In genomic region chr5:96128204-96128864, GRCh38 we compare ENCODE assay signal across 28 cellular contexts.
"Had no signal": no experiment of that assay in that cellular context is flagged by ENCODE, and none has a peak within 500 bp of the region (broad histone marks: within the 10 kb centered on the region; RNA-seq: fewer than 3 reads in every experiment).

No MANE protein-coding gene starts in this region.

- H3K27me3 ChIP-seq: ascending aorta, cardiac muscle cell, colonic mucosa, esophagus squamous epithelium, heart right ventricle, right atrium auricular region, transverse colon had no signal

- DNase-seq: activated CD4-positive, alpha-beta memory T cell treated with anti-CD3 and anti-CD28 coated beads for 36 hours; activated CD4-positive, alpha-beta T cell treated with anti-CD3 and anti-CD28 coated beads, Interleukin-2, amount 10 ng/mL, durations not matched to agents 24 days and 14 days; activated CD4-positive, CD25-positive, alpha-beta regulatory T cell treated with anti-CD3 and anti-CD28 coated beads, Interleukin-2, amount 50 U/mL, for 72 hours; activated CD8-positive, alpha-beta memory T cell treated with anti-CD3 and anti-CD28 coated beads, Interleukin-2, amount 50 U/mL, for 4 hours; activated gamma-delta T cell; activated naive CD4-positive, alpha-beta T cell treated with anti-CD3 and anti-CD28 coated beads, Interleukin-2, amount 10 ng/mL, durations not matched to agents 7 days and 5 days; activated naive CD8-positive, alpha-beta T cell treated with anti-CD3 and anti-CD28 coated beads, Interleukin-2, amount 10 ng/mL, durations not matched to agents 7 days and 5 days; activated T-cell treated with anti-CD3 and anti-CD28 coated beads, Interleukin-2, amount 50 U/mL, for 24 hours; cerebellar nuclear complex; colonic mucosa; effector CD8-positive, alpha-beta T cell; esophagus squamous epithelium; foreskin melanocyte; heart right ventricle; left ventricle myocardium inferior; naive B cell; occipital lobe; stimulated activated CD4-positive, alpha-beta T cell treated with anti-CD3 and anti-CD28 coated beads, Interleukin-15, amount 100 ng/mL, for 24 hours; stimulated activated CD4-positive, alpha-beta T cell treated with anti-CD3 and anti-CD28 coated beads, Interleukin-2, amount 100 ng/mL, for 24 hours; stimulated activated naive CD4-positive, alpha-beta T cell; T-helper 2 cell; transverse colon had no signal

- H3K4me3 Mint-ChIP-seq: activated CD4-positive, alpha-beta memory T cell treated with anti-CD3 and anti-CD28 coated beads for 36 hours; activated CD4-positive, alpha-beta T cell treated with anti-CD3 and anti-CD28 coated beads, Interleukin-2, amount 10 ng/mL, durations not matched to agents 24 days and 14 days; activated naive CD4-positive, alpha-beta T cell treated with anti-CD3 and anti-CD28 coated beads, Interleukin-2, amount 10 ng/mL, durations not matched to agents 7 days and 5 days; activated naive CD8-positive, alpha-beta T cell treated with anti-CD3 and anti-CD28 coated beads, Interleukin-2, amount 10 ng/mL, durations not matched to agents 7 days and 5 days; activated T-cell treated with anti-CD3 and anti-CD28 coated beads, Interleukin-2, amount 50 U/mL, for 24 hours; brain; naive B cell; neural crest cell had no signal

- H3K4me1 ChIP-seq: colonic mucosa, parathyroid adenoma had no signal

- H3K4me3 ChIP-seq: ascending aorta, cardiac muscle cell, colonic mucosa, esophagus squamous epithelium, heart right ventricle, left ventricle myocardium inferior, right atrium auricular region, transverse colon had no signal

- H3K9me3 Mint-ChIP-seq: activated CD4-positive, alpha-beta memory T cell treated with anti-CD3 and anti-CD28 coated beads for 36 hours; activated CD4-positive, alpha-beta T cell treated with anti-CD3 and anti-CD28 coated beads, Interleukin-2, amount 10 ng/mL, durations not matched to agents 24 days and 14 days; activated naive CD4-positive, alpha-beta T cell treated with anti-CD3 and anti-CD28 coated beads, Interleukin-2, amount 10 ng/mL, durations not matched to agents 7 days and 5 days; activated naive CD8-positive, alpha-beta T cell treated with anti-CD3 and anti-CD28 coated beads, Interleukin-2, amount 10 ng/mL, durations not matched to agents 7 days and 5 days; activated T-cell treated with anti-CD3 and anti-CD28 coated beads, Interleukin-2, amount 50 U/mL, for 24 hours; brain; naive B cell; neural crest cell had no signal

- ATAC-seq: heart right ventricle had no signal

- H3K27ac ChIP-seq: cardiac muscle cell, colonic mucosa, esophagus squamous epithelium, heart right ventricle, left ventricle myocardium inferior, parathyroid adenoma, right atrium auricular region, transverse colon had no signal

- H3K9me3 ChIP-seq: ascending aorta, colonic mucosa, esophagus squamous epithelium, heart right ventricle, left ventricle myocardium inferior, right atrium auricular region, transverse colon had no signal

- H2AFZ ChIP-seq: parathyroid adenoma had no signal

- H3K36me3 Mint-ChIP-seq: activated CD4-positive, alpha-beta memory T cell treated with anti-CD3 and anti-CD28 coated beads for 36 hours; activated naive CD4-positive, alpha-beta T cell treated with anti-CD3 and anti-CD28 coated beads, Interleukin-2, amount 10 ng/mL, durations not matched to agents 7 days and 5 days; activated naive CD8-positive, alpha-beta T cell treated with anti-CD3 and anti-CD28 coated beads, Interleukin-2, amount 10 ng/mL, durations not matched to agents 7 days and 5 days; brain; naive B cell had no signal

- H3K36me3 ChIP-seq: ascending aorta, cardiac muscle cell, colonic mucosa, esophagus squamous epithelium, heart right ventricle, left ventricle myocardium inferior, right atrium auricular region, transverse colon had no signal

- H3K4me1 Mint-ChIP-seq: activated CD4-positive, alpha-beta T cell treated with anti-CD3 and anti-CD28 coated beads, Interleukin-2, amount 10 ng/mL, durations not matched to agents 24 days and 14 days; activated naive CD4-positive, alpha-beta T cell treated with anti-CD3 and anti-CD28 coated beads, Interleukin-2, amount 10 ng/mL, durations not matched to agents 7 days and 5 days; activated naive CD8-positive, alpha-beta T cell treated with anti-CD3 and anti-CD28 coated beads, Interleukin-2, amount 10 ng/mL, durations not matched to agents 7 days and 5 days; brain; naive B cell; neural crest cell had no signal

- H3K27ac Mint-ChIP-seq: activated CD4-positive, alpha-beta memory T cell treated with anti-CD3 and anti-CD28 coated beads for 36 hours; activated CD4-positive, alpha-beta T cell treated with anti-CD3 and anti-CD28 coated beads, Interleukin-2, amount 10 ng/mL, durations not matched to agents 24 days and 14 days; activated naive CD4-positive, alpha-beta T cell treated with anti-CD3 and anti-CD28 coated beads, Interleukin-2, amount 10 ng/mL, durations not matched to agents 7 days and 5 days; activated naive CD8-positive, alpha-beta T cell treated with anti-CD3 and anti-CD28 coated beads, Interleukin-2, amount 10 ng/mL, durations not matched to agents 7 days and 5 days; activated T-cell treated with anti-CD3 and anti-CD28 coated beads, Interleukin-2, amount 50 U/mL, for 24 hours; brain; naive B cell had no signal

- H3K9ac ChIP-seq: parathyroid adenoma had no signal

- H3K79me2 ChIP-seq: parathyroid adenoma had no signal
